In the genomic region with DNA sequence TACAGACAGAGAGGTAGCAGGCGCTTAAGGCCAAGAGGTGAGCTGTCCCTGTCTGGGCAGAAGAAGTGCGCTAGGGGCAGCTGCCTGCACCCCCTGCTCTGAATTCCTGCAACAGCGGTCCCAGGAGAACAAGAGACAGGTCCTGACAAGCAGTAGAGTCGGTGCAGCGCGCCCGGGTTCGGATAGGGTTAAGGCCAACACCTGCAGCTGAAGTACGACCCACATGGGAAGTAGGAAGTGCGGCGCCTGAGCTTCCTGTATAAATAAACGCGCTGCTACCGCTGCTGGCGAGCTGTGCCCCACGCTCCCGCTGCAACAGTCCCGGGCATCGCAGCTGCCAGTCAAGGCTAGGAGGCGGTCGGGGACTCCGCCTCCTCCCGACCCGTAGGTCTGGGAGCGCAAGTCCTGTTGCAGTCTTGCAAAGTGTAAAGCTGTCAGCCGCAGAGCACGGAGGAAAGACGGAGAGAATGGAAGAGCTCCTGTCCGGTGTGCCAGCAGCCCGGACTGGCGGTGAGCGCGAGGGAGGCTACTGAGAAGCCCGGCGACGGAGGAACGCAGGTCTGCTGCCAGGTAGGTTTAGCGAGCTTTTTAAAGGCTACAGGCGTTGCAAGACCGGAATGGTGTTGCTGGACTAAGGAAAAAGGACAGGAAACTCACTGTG, we compare ENCODE assay signal across 8 cellular contexts. TPM values are rescaled to one million over a fixed set of nuclear protein-coding genes. Genes with fewer than 3 reads are reported as not detected.
DNase-seq lines count a peak whose midpoint lies in the region; ATAC-seq and TF ChIP-seq lines count a peak whose summit lies in the region.

A gene (plus strand): TSS at position 290 of the 661 bp plus-strand sequence. CDS start 12,185 bp downstream, outside the sequence.

- ATAC-seq in HG02852 (IDR thresholded peaks at IDR 0.05; ENCODE audit: unreplicated experiment) (peak; percentile 80), T-helper 17 cell (peak; percentile 95), right cardiac atrium (peak; percentile 96)

- H3K27ac ChIP-seq in angular gyrus (ENCODE audit: low read depth, low read length) (peak within 1 kb of the TSS; percentile 55), right cardiac atrium (ENCODE audit: low read length) (peak within 1 kb of the TSS; percentile 80), uterus (peak within 1 kb of the TSS; percentile 44 to 47)

- H3K4me1 ChIP-seq in right cardiac atrium (ENCODE audit: control insufficient read depth, insufficient read depth, low read length): peaks cover 4% of the 10 kb centered on the region
- no peaks in the 10 kb centered on the region for H3K4me1 ChIP-seq in uterus

- H3K4me3 Mint-ChIP-seq in T-helper 17 cell: peak within 1 kb of the TSS; percentile 100

- TF ChIP-seq POLR2A in uterus (IDR thresholded peaks at IDR 0.05): peak; percentile 36 to 51

- peaks cover 26% of the 10 kb centered on the region for H3K4me1 Mint-ChIP-seq in T-helper 17 cell

- intact Hi-C loops in right cardiac atrium (cut with DNase I) (no loop called here), uterus (cut with DNase I; ENCODE audit: low total_unique reads) (no loop called here)

- H3K4me3 ChIP-seq in GM12875 (ENCODE audit: low read depth, low read length): peak within 1 kb of the TSS; percentile 7
- peak within 1 kb of the TSS; percentile 63 for H3K4me3 ChIP-seq in right cardiac atrium (ENCODE audit: low read length)
- H3K4me3 ChIP-seq in uterus: peak within 1 kb of the TSS; percentile 30 to 45

- 2% methylated on average over 40 of the region's 40 CpGs for WGBS in right cardiac atrium

- TF ChIP-seq CTCF in GM12875 (IDR thresholded peaks at IDR 0.05; ENCODE audit: borderline replicate concordance, insufficient read depth, low read depth, low read length) (no peak), uterus (IDR thresholded peaks at IDR 0.05) (no peak)

- H3K27me3 Mint-ChIP-seq in T-helper 17 cell: peaks cover 12% of the 10 kb centered on the region

- peak; percentile 90 for DNase-seq in NCI-H146 (lab: John Stamatoyannopoulos, UW)
- peak; percentile 23 to 35 (median 32) for DNase-seq in T-helper 17 cell
- DNase-seq in right cardiac atrium: peak; percentile 85 to 94 (median 93)
- DNase-seq in putamen (ENCODE audit: low spot score): peak; percentile 50
- DNase-seq in uterus: peak; percentile 54

- peaks cover 5% of the 10 kb centered on the region for H3K36me3 Mint-ChIP-seq in T-helper 17 cell (ENCODE audit: low read depth)

- H3K27ac Mint-ChIP-seq in T-helper 17 cell: peak within 1 kb of the TSS; percentile 96

- H3K27me3 ChIP-seq in right cardiac atrium (ENCODE audit: control insufficient read depth, insufficient read depth) (no peaks in the 10 kb centered on the region), uterus (no peaks in the 10 kb centered on the region)

- H3K9me3 ChIP-seq in T-helper 17 cell (ENCODE audit: control insufficient read depth, low read length, poor library complexity, severe bottlenecking): no peaks in the 10 kb centered on the region
- H3K9me3 ChIP-seq in right cardiac atrium (ENCODE audit: control insufficient read depth, low read length): no peaks in the 10 kb centered on the region
- H3K9me3 ChIP-seq in uterus: no peaks in the 10 kb centered on the region

- H3K36me3 ChIP-seq in uterus: no peaks in the 10 kb centered on the region

RNA-seq across cellular contexts. Expression of the gene that starts here (rescaled TPM):
- total RNA-seq in T-helper 17 cell (1 to 10 TPM; 2.3 to 4.6 TPM), right cardiac atrium (10 to 100 TPM; 11.9 to 17.3 (median 15.4) TPM), uterus (10 to 100 TPM in 3 of 4 donors, 1 to 10 TPM in 1; 8.2 to 35.7 (median 23.1) TPM)
- polyA plus RNA-seq in right cardiac atrium: 7.1 TPM

Comparison
In these comparisons a context has a peak if more than half of its experiments do, and no peak if none do; other contexts are left out.
1. Peak in every context shown above with its lines: DNase-seq, ATAC-seq, H3K4me3 ChIP-seq and H3K27ac ChIP-seq.
2. H3K4me3 ChIP-seq: peak in every context shown above with its lines; median percentile 63 in right cardiac atrium; 38 in uterus; 7 in GM12875.
3. DNase-seq: peak in every context shown above with its lines; median percentile 93 in right cardiac atrium; 90 in NCI-H146; 54 in uterus; 50 in putamen; 32 in T-helper 17 cell.